Comparison of ENCODE assay signal across 8 cellular contexts in the genomic region with DNA sequence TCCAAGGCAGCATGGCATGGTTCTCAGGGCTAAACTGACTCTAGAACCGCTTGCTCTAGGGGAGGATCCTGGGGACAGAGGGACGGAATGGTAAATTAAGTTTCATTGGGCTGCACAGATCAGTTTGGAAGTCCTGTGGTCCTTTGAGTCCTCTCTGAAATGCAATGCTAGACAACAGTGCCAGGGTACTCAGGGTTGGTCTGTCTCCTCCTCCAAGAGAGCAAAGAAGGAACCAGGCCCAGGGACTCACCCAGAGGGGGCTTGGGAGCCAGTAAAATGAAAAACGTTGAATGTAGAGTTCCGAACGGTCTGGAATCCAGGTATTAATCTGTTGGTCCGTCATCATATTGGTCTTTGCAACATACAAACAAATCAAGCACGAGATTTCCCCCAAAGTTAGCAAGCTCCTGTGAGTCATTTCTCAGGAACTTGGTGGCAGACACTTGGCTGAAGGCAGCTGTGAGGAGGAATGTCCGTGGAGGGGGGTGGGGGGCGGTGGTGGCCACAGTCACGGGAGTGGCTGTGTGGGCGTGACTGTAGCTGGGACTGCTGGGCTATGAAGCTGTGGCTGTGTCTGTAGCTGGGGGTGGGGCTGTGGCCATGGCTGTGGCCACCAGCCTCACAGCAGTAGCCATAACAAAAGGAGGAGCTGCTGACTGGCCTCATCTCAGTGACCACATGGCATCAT. TPM values are rescaled to one million over a fixed set of nuclear protein-coding genes. Genes with fewer than 3 reads are reported as not detected.
A peak's percentile ranks its signal among the peaks of the same experiment; 100 is the strongest.
DNase-seq lines count a peak whose midpoint lies in the region; ATAC-seq lines count a peak whose summit lies in the region.

No MANE protein-coding gene starts in this region.

- peak; percentile 42 for DNase-seq in stimulated activated naive CD4-positive, alpha-beta T cell treated with Interleukin-2 at 50 U/mL for 16 hours (lab: John Stamatoyannopoulos, UW)
- DNase-seq in stimulated activated naive CD4-positive, alpha-beta T cell (lab: John Stamatoyannopoulos, UW): no peak
- DNase-seq in activated CD8-positive, alpha-beta memory T cell treated with anti-CD3 and anti-CD28 coated beads, Interleukin-2, amount 50 U/mL, for 48 hours: peak; percentile 79
- peak; percentile 60 for DNase-seq in iPS-NIHi11 (ENCODE audit: low spot score)
- peak; percentile 49 to 58 for DNase-seq in stimulated activated CD4-positive, alpha-beta T cell treated with anti-CD3 and anti-CD28 coated beads, Interleukin-4, amount 100 ng/mL, for 48 hours (ENCODE audit: low read depth in 2 of 2)
- no peak for DNase-seq in left lobe of liver (ENCODE audit: low spot score)
- no peak for DNase-seq in retina

- ATAC-seq in left lobe of liver (no peak), GM19455 (IDR thresholded peaks at IDR 0.05; ENCODE audit: unreplicated experiment) (no peak)

RNA-seq across cellular contexts. Expression of a gene that starts 40.8 kb away (rescaled TPM):
- 4.8 TPM for total RNA-seq in left lobe of liver

Comparison
In these comparisons a context has a peak if more than half of its experiments do, and no peak if none do; other contexts are left out.
1. DNase-seq: peak in stimulated activated naive CD4-positive, alpha-beta T cell treated with Interleukin-2 at 50 U/mL for 16 hours (single experiment), activated CD8-positive, alpha-beta memory T cell treated with anti-CD3 and anti-CD28 coated beads, Interleukin-2, amount 50 U/mL, for 48 hours (single experiment), iPS-NIHi11 (single experiment) and stimulated activated CD4-positive, alpha-beta T cell treated with anti-CD3 and anti-CD28 coated beads, Interleukin-4, amount 100 ng/mL, for 48 hours (2 of 2); none in stimulated activated naive CD4-positive, alpha-beta T cell (0 of 6), left lobe of liver (single experiment) and retina (single experiment).